ENCODE assay signal across 20 cellular contexts in genomic region chr16:88325976-88326375, GRCh38. TPM values are rescaled to one million over a fixed set of nuclear protein-coding genes. Genes with fewer than 3 reads are reported as not detected.
A peak's percentile ranks its signal among the peaks of the same experiment; 100 is the strongest.
DNase-seq lines count a peak whose midpoint lies in the region; ATAC-seq, FAIRE-seq and TF ChIP-seq lines count a peak whose summit lies in the region.
"Had no signal": no experiment of that assay in that cellular context is flagged by ENCODE, and none has a peak within 500 bp of the region (broad histone marks: within the 10 kb centered on the region; RNA-seq: fewer than 3 reads in every experiment).

No MANE protein-coding gene starts in this region.

- intact Hi-C loops in IMR-90 (cut with micrococcal nuclease) (no loop called here), K562 (cut with micrococcal nuclease) (no loop called here)

- H4K20me1 ChIP-seq in IMR-90 (ENCODE audit: insufficient read depth, low read length) (no peaks in the 10 kb centered on the region), K562 (replicated peaks; ENCODE audit: control insufficient read depth, insufficient read depth, low read length) (no peaks in the 10 kb centered on the region), osteoblast (ENCODE audit: insufficient read depth, low read length) (no peaks in the 10 kb centered on the region)

- no peaks in the 10 kb centered on the region for H3K79me2 ChIP-seq in K562 (ENCODE audit: control insufficient read depth, insufficient read depth, low read length)
- no peaks in the 10 kb centered on the region for H3K79me2 ChIP-seq in osteoblast (ENCODE audit: insufficient read depth, low read length)

- ATAC-seq in A549 (no peak), IMR-90 (ENCODE audit: low read depth) (no peak), K562 (no peak; the same call in 1 of the 3 replicates)

- dilution Hi-C loops in IMR-90 (cut with HindIII; ENCODE audit: low sequenced_read_pairs, unreplicated experiment), result no loop called here

- peak overlapping the region; percentile 52 to 73; a peak in 2 of 4 replicates for H4K8ac ChIP-seq in IMR-90 (ENCODE audit: low read depth in 2 of 2, low read length in 2 of 2)

- H3K18ac ChIP-seq in IMR-90 (ENCODE audit: low read depth, low read length), result no peak overlapping the region; the same call in 1 of the 2 replicates

- H2BK20ac ChIP-seq in IMR-90 (ENCODE audit: low read depth, low read length), result peak overlapping the region; percentile 86

- peak overlapping the region; percentile 35 for H4K5ac ChIP-seq in IMR-90 (ENCODE audit: low read depth, low read length)

- POLR2A ChIA-PET in A549 (lab: Yijun Ruan, JAX) (no interaction called here), IMR-90 (lab: Charles Lee; ENCODE audit: unreplicated experiment) (no interaction called here), K562 (lab: Yijun Ruan, JAX) (interaction anchor here (0.5 kb wide), 1 partner anchor 14 kb away, joined by 4 read pairs; no protein-coding TSS in a partner anchor)

- peaks cover 5 to 14% of the 10 kb centered on the region in 2 experiments; a peak in 3 of 4 replicates for H3K79me1 ChIP-seq in IMR-90 (ENCODE audit: low read depth in 1 of 2, low read length in 2 of 2)

- 98% methylated on average over 3 of the region's 3 CpGs for WGBS in A549 (ENCODE audit: missing lambda C conversion rate)
- no CpG with 5 or more reads among the region's 3 CpGs for WGBS in IMR-90 (ENCODE audit: extremely low coverage in 2 of 2, insufficient read length in 1 of 2), 2 experiments
- WGBS in K562 (ENCODE audit: insufficient coverage, low coverage, missing lambda C conversion rate), result 28% methylated on average over 3 of the region's 3 CpGs

- CTCF ChIA-PET in A549 (lab: Yijun Ruan, JAX), result interaction anchor here (0.7 kb wide), 1 partner anchor 9 kb away, joined by 3 read pairs; no protein-coding TSS in a partner anchor
- CTCF ChIA-PET in IMR-90 (lab: Yijun Ruan, JAX), result no interaction called here
- CTCF ChIA-PET in K562 (lab: Yijun Ruan, JAX; ENCODE audit: low intra/inter-chr PET ratio), result no interaction called here

- FAIRE-seq in A549 (lab: Jason Lieb, UNC) (no peak), K562 (lab: Jason Lieb, UNC) (no peak)
- FAIRE-seq: GM12891, GM18507 had no signal

- TF ChIP-seq CTCF in A549 (IDR thresholded peaks at IDR 0.05) (no peak), IMR-90 (conservative IDR thresholded peaks at IDR 0.05; ENCODE audit: low read depth, low read length) (no peak), K562 (IDR thresholded peaks at IDR 0.05 in 2 of 3, conservative IDR thresholded peaks at IDR 0.05 in 1 of 3; ENCODE audit: insufficient read depth in 2 of 3, low read depth in 1 of 3, low read length in 3 of 3) (no peak), osteoblast (IDR thresholded peaks at IDR 0.05; ENCODE audit: extremely low read depth, low read depth, low read length) (no peak)

- 0 out of 2 replicates have a peak overlapping the region, but pooled peaks have one; percentile 15 for H3K23ac ChIP-seq in IMR-90 (ENCODE audit: low read depth, low read length)

- H4K91ac ChIP-seq in IMR-90 (ENCODE audit: insufficient read depth, low read depth, low read length), result peak overlapping the region; percentile 94

- TF ChIP-seq POLR2A in A549 (IDR thresholded peaks at IDR 0.05; ENCODE audit: low read length), result no peak
- no peak for TF ChIP-seq POLR2A in IMR-90 (IDR thresholded peaks at IDR 0.05; ENCODE audit: low read depth, low read length)
- TF ChIP-seq POLR2A in K562 (conservative IDR thresholded peaks at IDR 0.05), result no peak

- H3K27me3 ChIP-seq in IMR-90 (ENCODE audit: control insufficient read depth, insufficient read depth, low read length), result no peaks in the 10 kb centered on the region
- H3K27me3 ChIP-seq in K562 (ENCODE audit: control insufficient read depth in 2 of 2, insufficient read depth in 2 of 2, low read length in 2 of 2), result no peaks in the 10 kb centered on the region
- no peaks in the 10 kb centered on the region for H3K27me3 ChIP-seq in osteoblast (ENCODE audit: insufficient read depth, low read length)

- H3K14ac ChIP-seq in IMR-90 (replicated peaks; ENCODE audit: low read depth, low read length), result peak overlapping the region; percentile 63

- peak overlapping the region; percentile 76 for H2AK9ac ChIP-seq in IMR-90 (replicated peaks; ENCODE audit: low read depth, low read length, poor library complexity)

- TF ChIP-seq EP300 in A549 (IDR thresholded peaks at IDR 0.05) (no peak), K562 (IDR thresholded peaks at IDR 0.05; ENCODE audit: low read length) (no peak)

- H3K4me1 ChIP-seq in A549 (0 out of 3 replicates have a peak, but pooled peaks cover 3% of the 10 kb centered on the region), IMR-90 (ENCODE audit: control insufficient read depth, insufficient read depth, low read length) (0 out of 2 replicates have a peak, but pooled peaks cover 1% of the 10 kb centered on the region), K562 (replicated peaks in 1 of 2; ENCODE audit: control insufficient read depth in 2 of 2, insufficient read depth in 2 of 2, low read length in 2 of 2) (peaks cover 6 to 67% of the 10 kb centered on the region in 2 experiments; a peak in 4 of 5 replicates), osteoblast (ENCODE audit: insufficient read depth, low read length) (peaks cover 12% of the 10 kb centered on the region)

- H3K36me3 ChIP-seq in IMR-90 (ENCODE audit: control insufficient read depth, insufficient read depth, low read length) (no peaks in the 10 kb centered on the region), K562 (ENCODE audit: control insufficient read depth, insufficient read depth, low read length) (no peaks in the 10 kb centered on the region), osteoblast (ENCODE audit: insufficient read depth, low read length) (no peaks in the 10 kb centered on the region)

- H3K4me2 ChIP-seq in A549 (no peak overlapping the region), IMR-90 (ENCODE audit: low read depth, low read length) (no peak overlapping the region), K562 (ENCODE audit: insufficient read depth, low read length) (no peak overlapping the region), osteoblast (ENCODE audit: insufficient read depth, low read length) (no peak overlapping the region)

- H2BK5ac ChIP-seq in IMR-90 (ENCODE audit: low read depth, low read length, poor library complexity, severe bottlenecking), result peak overlapping the region; percentile 14

- TF ChIP-seq RAD21 in A549 (conservative IDR thresholded peaks at IDR 0.05 in 1 of 2, IDR thresholded peaks at IDR 0.05 in 1 of 2), result no peak
- TF ChIP-seq RAD21 in IMR-90 (IDR thresholded peaks at IDR 0.05; ENCODE audit: low read length), result no peak
- TF ChIP-seq RAD21 in K562 (CRISPR knock-in tag; conservative IDR thresholded peaks at IDR 0.05 in 1 of 2, IDR thresholded peaks at IDR 0.05 in 1 of 2), result no peak

- H2AFZ ChIP-seq in IMR-90 (replicated peaks; ENCODE audit: low read length, poor library complexity) (peak overlapping the region; percentile 27), K562 (ENCODE audit: low read depth, low read length) (peak overlapping the region; percentile 56; the same call in 1 of the 2 replicates), osteoblast (ENCODE audit: low read length) (no peak overlapping the region)

- H2BK15ac ChIP-seq in IMR-90 (ENCODE audit: low read depth, low read length), result peak overlapping the region; percentile 91; the same call in 2 of the 3 replicates

- H3K27ac ChIP-seq in A549 (peak overlapping the region; percentile 42 to 99), IMR-90 (ENCODE audit: insufficient read depth, low read length) (no peak overlapping the region), K562 (ENCODE audit: extremely low read depth, low read depth, low read length) (no peak overlapping the region; the same call in 2 of the 3 replicates), osteoblast (ENCODE audit: low read depth, low read length) (no peak overlapping the region)

- DNase-seq in A549 (ENCODE audit: low read depth in 1 of 2, low spot score in 1 of 2), result no peak
- no peak for DNase-seq in IMR-90
- DNase-seq in K562 (ENCODE audit: extremely low read depth in 1 of 4, low spot score in 3 of 4), result no peak
- peak; percentile 2 for DNase-seq in osteoblast (ENCODE audit: insufficient read length, low spot score, missing footprints)
- no peak for DNase-seq in NCI-H1694 (lab: John Stamatoyannopoulos, UW)
- no peak for DNase-seq in iPS-NIHi11 (ENCODE audit: low spot score)
- no peak for DNase-seq in OCI-M2 (lab: John Stamatoyannopoulos, UW; ENCODE audit: unreplicated experiment)
- DNase-seq: 8988T; C1 segment of cervical spinal cord; Calu3; CD4-positive, alpha-beta memory T cell; COR-L47; DMS53; DMS79 treated with DMSO at 0.1 percent for 48 hours; GF-D8; GOT3; H7; HCEC 1CT had no signal

- BruUV-seq in IMR-90 (replicated peaks; lab: Mats Ljungman, UMichigan), result no TSS peak
- no TSS peak for BruUV-seq in K562 (replicated peaks; lab: Mats Ljungman, UMichigan)

- peak overlapping the region; percentile 100 for H2BK120ac ChIP-seq in IMR-90 (ENCODE audit: low read depth, low read length)

- H2AK5ac ChIP-seq in IMR-90 (ENCODE audit: low read depth, low read length), result peak overlapping the region; percentile 98

- H3K9ac ChIP-seq in IMR-90 (ENCODE audit: low read depth, low read length) (no peak overlapping the region), K562 (ENCODE audit: insufficient read depth in 1 of 2, low read depth in 2 of 2, low read length in 2 of 2) (peak overlapping the region in 1 of 2 experiments; percentile 31; a peak in 1 of 4 replicates)

- H3K4me3 ChIP-seq in A549, result no peak overlapping the region
- no peak overlapping the region for H3K4me3 ChIP-seq in IMR-90 (ENCODE audit: insufficient read depth, low read depth, low read length)
- no peak overlapping the region for H3K4me3 ChIP-seq in K562
- H3K4me3 ChIP-seq in osteoblast (ENCODE audit: insufficient read depth, low read length), result no peak overlapping the region

- H3K4ac ChIP-seq in IMR-90 (ENCODE audit: low read depth, low read length), result peak overlapping the region; percentile 99

- H3K56ac ChIP-seq in IMR-90 (ENCODE audit: extremely low read depth, insufficient read depth, low read length), result no peak overlapping the region

- H3K9me1 ChIP-seq in IMR-90 (ENCODE audit: insufficient read depth, low read length) (peaks cover 15% of the 10 kb centered on the region), K562 (ENCODE audit: control insufficient read depth, insufficient read depth, low read length) (no peaks in the 10 kb centered on the region)

- in situ Hi-C loops in IMR-90 (cut with MboI; ENCODE audit: low sequenced_read_pairs) (no loop called here), K562 (cut with MboI) (no loop called here)

- peaks cover 5% of the 10 kb centered on the region; the same call in 2 of the 3 replicates for H3K9me3 ChIP-seq in A549
- H3K9me3 ChIP-seq in IMR-90 (ENCODE audit: control insufficient read depth, insufficient read depth, low read length), result no peaks in the 10 kb centered on the region
- no peaks in the 10 kb centered on the region; the same call in 1 of the 2 replicates for H3K9me3 ChIP-seq in K562 (replicated peaks; ENCODE audit: control insufficient read depth, insufficient read depth, low read depth, low read length)
- no peaks in the 10 kb centered on the region for H3K9me3 ChIP-seq in osteoblast (ENCODE audit: low read depth, low read length)

RNA-seq across cellular contexts. Expression of gene ZNF469, which starts 56.8 kb away (rescaled TPM):
- 0.47 and 0.78 TPM in 2 replicates for polyA plus RNA-seq in A549 (2011; rRNA removed)
- 1.4 and 2.2 TPM in 2 replicates for polyA plus RNA-seq in A549 (2012; cell fraction: cytosol; rRNA removed)
- 11.5 and 14.7 TPM in 2 replicates for polyA plus RNA-seq in A549 (2012; cell fraction: nucleus; rRNA removed)
- 4.1 to 4.5 TPM (median 4.4 TPM) in 3 replicates for polyA plus RNA-seq in A549 (2017; fragmentation: RNase III; extraction: RNeasy Plus Mini Kit Qiagen cat#74134 plus additional on column Dnase treatment)
- 0.83 and 0.97 TPM in 2 replicates for polyA minus RNA-seq in A549 (2011; rRNA and poly(A)+ RNA removed)
- 1.1 and 1.4 TPM in 2 replicates for total RNA-seq in IMR-90 (2012; rRNA removed)
- 13.3 and 16.4 TPM in 2 replicates for polyA plus RNA-seq in IMR-90 (2012; rRNA removed)
- 5.1 and 8.8 TPM in 2 replicates for polyA plus RNA-seq in IMR-90 (2012; cell fraction: cytosol; rRNA removed)
- polyA plus RNA-seq in IMR-90 (2012; cell fraction: nucleus; rRNA removed; ENCODE audit: low replicate concordance), result 32.3 and 70.4 TPM in 2 replicates
- 0.04 and 0.09 TPM in 2 replicates for total RNA-seq in K562 (2011; cell fraction: chromatin; rRNA removed; ENCODE audit: low replicate concordance)
- 0.13 and 0.17 TPM in 2 replicates for total RNA-seq in K562 (2011; cell fraction: nucleolus; rRNA removed)
- total RNA-seq in K562 (2011; cell fraction: nucleoplasm; rRNA removed), result under 0.01 and 0.08 TPM in 2 replicates
- total RNA-seq in K562 (2014; rRNA removed), result under 0.01 TPM in 1 of 2 replicates, not detected in the other
- not detected in 2 replicates for total RNA-seq in K562 (2014; rRNA removed; fragmentation: Illumina TruSeq; extraction: Trizol)
- not detected in 2 replicates for total RNA-seq in K562 (2015; rRNA removed; fragmentation: Illumina TruSeq; extraction: Trizol)
- total RNA-seq in K562 (2021), result 0.02 and 0.04 TPM in 2 replicates
- polyA plus RNA-seq in K562 (2011; rRNA removed), result not detected in 2 replicates
- polyA plus RNA-seq in K562 (2011; cell fraction: cytosol; rRNA removed), result under 0.01 and 0.01 TPM in 2 replicates
- 0.01 and 0.03 TPM in 2 replicates for polyA plus RNA-seq in K562 (2011; cell fraction: nucleus; rRNA removed)
- 0.01 TPM in 2 replicates for polyA plus RNA-seq in K562 (2012)
- 0.01 TPM in 1 of 2 replicates, not detected in the other for polyA plus RNA-seq in K562 (2014; fragmentation: Illumina TruSeq; extraction: Trizol)
- polyA plus RNA-seq in K562 (2014; fragmentation: Nextera tagmentation; extraction: Ambion mirVana), result not detected
- polyA plus RNA-seq in K562 (2014; rRNA removed), result 0.01 TPM in 1 of 2 replicates, not detected in the other
- under 0.01 and 0.04 TPM in 2 replicates for polyA minus RNA-seq in K562 (2011; rRNA and poly(A)+ RNA removed)
- 0.09 and 0.10 TPM in 2 replicates for polyA minus RNA-seq in K562 (2011; cell fraction: cytosol; rRNA and poly(A)+ RNA removed)
- polyA minus RNA-seq in K562 (2011; cell fraction: nucleus; rRNA and poly(A)+ RNA removed), result under 0.01 and 0.11 TPM in 2 replicates
- 5.3 and 8.3 TPM in 2 replicates for total RNA-seq in osteoblast

Comparison
In these comparisons a context has a peak if more than half of its experiments do, and no peak if none do; other contexts are left out.
1. H3K27ac ChIP-seq: peak in A549 (2 of 2); none in IMR-90 (single experiment), K562 (single experiment) and osteoblast (single experiment).
2. Of the 35 proteins assayed by ChIP-seq in both K562 and A549: peak only in K562: CHD2; only in A549: none; in both: none; in neither: 34.